In the genomic region with DNA sequence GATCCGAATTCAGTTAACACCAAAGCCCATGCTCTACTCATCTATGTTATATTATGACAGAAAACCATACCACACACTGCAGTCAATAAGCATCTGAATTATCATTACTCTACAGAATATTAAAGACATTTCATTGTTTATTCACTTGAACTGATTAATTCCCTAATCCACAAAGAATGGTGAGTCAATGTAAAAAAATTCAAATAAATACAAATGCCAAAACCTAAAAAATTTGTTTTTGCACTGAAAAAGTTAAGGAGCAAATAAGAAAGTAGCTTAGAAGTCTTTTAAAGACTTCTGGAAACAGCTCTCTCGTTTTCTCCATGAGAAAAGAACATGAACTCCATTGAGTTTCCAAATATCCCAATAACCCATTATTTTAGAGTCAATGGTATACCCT, we compare ENCODE assay signal across 20 cellular contexts. TPM values are rescaled to one million over a fixed set of nuclear protein-coding genes. Genes with fewer than 3 reads are reported as not detected.
A peak's percentile ranks its signal among the peaks of the same experiment; 100 is the strongest.
DNase-seq lines count a peak whose midpoint lies in the region; TF ChIP-seq lines count a peak whose summit lies in the region.
"Had no signal": no experiment of that assay in that cellular context is flagged by ENCODE, and none has a peak within 500 bp of the region (broad histone marks: within the 10 kb centered on the region; RNA-seq: fewer than 3 reads in every experiment).

No MANE protein-coding gene starts in this region.

- no peak for TF ChIP-seq POLR2A in thyroid gland (IDR thresholded peaks at IDR 0.05)

- CTCF ChIA-PET in SK-N-SH (lab: Yijun Ruan, JAX): interaction anchor here (0.8 to 1.6 kb wide), 2 partner anchors 12 to 280 kb away, joined by 3 to 5 read pairs; no protein-coding TSS in a partner anchor

- TF ChIP-seq CTCF in SK-N-SH (IDR thresholded peaks at IDR 0.05) (no peak), thyroid gland (IDR thresholded peaks at IDR 0.05) (no peak)

- no peaks in the 10 kb centered on the region for H3K9me2 ChIP-seq in SK-N-SH

- POLR2A ChIA-PET in SK-N-SH (lab: Yijun Ruan, JAX): no interaction called here

- TF ChIP-seq EP300 in SK-N-SH (IDR thresholded peaks at IDR 0.05; ENCODE audit: borderline replicate concordance in 1 of 2, low read depth in 1 of 2, low read length in 1 of 2): no peak

- peaks cover 24% of the 10 kb centered on the region for H3F3A ChIP-seq in SK-N-SH (replicated peaks; ENCODE audit: insufficient read depth)

- peaks cover 0 to 36% of the 10 kb centered on the region in 2 experiments for H3K36me3 ChIP-seq in SK-N-SH (replicated peaks in 1 of 2; ENCODE audit: control insufficient read depth in 1 of 2, insufficient read depth in 2 of 2, low read length in 1 of 2)
- H3K36me3 ChIP-seq in thyroid gland: no peaks in the 10 kb centered on the region
- H3K36me3 ChIP-seq: MG63 had no signal

- H3K4me1 ChIP-seq in SK-N-SH (ENCODE audit: control insufficient read depth in 1 of 2, insufficient read depth in 2 of 2, low read depth in 1 of 2, low read length in 1 of 2): peaks cover 3 to 32% of the 10 kb centered on the region in 2 experiments; a peak in 3 of 4 replicates
- peaks cover 56 to 70% of the 10 kb centered on the region in 2 donors for H3K4me1 ChIP-seq in thyroid gland

- H3K4me2 ChIP-seq in SK-N-SH: peak overlapping the region; percentile 13; the same call in 1 of the 2 replicates
- H3K4me2 ChIP-seq: PC-9 had no signal

- WGBS in SK-N-SH (ENCODE audit: low lambda C conversion rate): 69% methylated on average over 2 of the region's 2 CpGs
- WGBS in thyroid gland, 2 donors: 76 to 79% methylated on average over 2 of the region's 2 CpGs

- DNase-seq in EH (ENCODE audit: low read depth): peak; percentile 75
- no peak for DNase-seq in SK-N-SH
- DNase-seq in fibroblast of peridontal ligament (ENCODE audit: extremely low read depth): peak; percentile 54
- no peak for DNase-seq in thyroid gland
- DNase-seq in DMS53 (lab: John Stamatoyannopoulos, UW): no peak
- DNase-seq in activated effector memory CD4-positive, alpha-beta T cell treated with anti-CD3 and anti-CD28 coated beads, Interleukin-2, amount 50 U/mL, for 16 hours: no peak
- DNase-seq in stimulated activated CD4-positive, alpha-beta T cell treated with anti-CD3 and anti-CD28 coated beads, Interleukin-2, amount 100 ng/mL, for 48 hours: no peak
- DNase-seq: ACHN; Calu3; CD4-positive, alpha-beta T cell; GDM1; Karpas-422; MG63; NCI-H1105; NCI-H1694; NCI-H510A treated with DMSO at 0.1 percent for 48 hours; NCI-H82; PC-9 had no signal

- H3K27ac ChIP-seq in SK-N-SH (ENCODE audit: low read depth in 2 of 2, low read length in 1 of 2) (peak overlapping the region in 1 of 2 experiments; percentile 65; a peak in 2 of 4 replicates), thyroid gland (peak overlapping the region in 2 of 3 donors; percentile 80 to 95)
- H3K27ac ChIP-seq: PC-9, SJSA1 had no signal

- intact Hi-C loops in thyroid gland (cut with DNase I): no loop called here

- no peaks in the 10 kb centered on the region for H3K9me3 ChIP-seq in SK-N-SH
- no peaks in the 10 kb centered on the region for H3K9me3 ChIP-seq in thyroid gland
- H3K9me3 ChIP-seq: MG63, SJSA1 had no signal

- H2AFZ ChIP-seq in SK-N-SH (ENCODE audit: low read depth): no peak overlapping the region
- H2AFZ ChIP-seq: PC-9 had no signal

- H3K79me2 ChIP-seq in SK-N-SH (ENCODE audit: insufficient read depth): peaks cover 12% of the 10 kb centered on the region

- no peak overlapping the region for H3K9ac ChIP-seq in SK-N-SH

- no peaks in the 10 kb centered on the region for H4K20me1 ChIP-seq in SK-N-SH (ENCODE audit: insufficient read depth)

- H3K27me3 ChIP-seq in SK-N-SH (ENCODE audit: insufficient read depth) (no peaks in the 10 kb centered on the region), thyroid gland (no peaks in the 10 kb centered on the region)
- H3K27me3 ChIP-seq: MG63, SJSA1 had no signal

- TF ChIP-seq RAD21 in SK-N-SH (IDR thresholded peaks at IDR 0.05; ENCODE audit: low read length): no peak

- H3K4me3 ChIP-seq in SK-N-SH (ENCODE audit: low read depth in 2 of 2, low read length in 1 of 2): no peak overlapping the region
- H3K4me3 ChIP-seq in thyroid gland (replicated peaks in 1 of 3): no peak overlapping the region
- H3K4me3 ChIP-seq: GM12878, MG63, PC-9, SJSA1 had no signal

TF ChIP-seq in SK-N-SH, 30 proteins besides CTCF, POLR2A, EP300 and RAD21 (continues in another document):
- no peak for TF ChIP-seq ELF1 (IDR thresholded peaks at IDR 0.05)
- TF ChIP-seq, protein P1, sequence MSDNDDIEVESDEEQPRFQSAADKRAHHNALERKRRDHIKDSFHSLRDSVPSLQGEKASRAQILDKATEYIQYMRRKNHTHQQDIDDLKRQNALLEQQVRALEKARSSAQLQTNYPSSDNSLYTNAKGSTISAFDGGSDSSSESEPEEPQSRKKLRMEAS (IDR thresholded peaks at IDR 0.05; ENCODE audit: low read depth): no peak
- TF ChIP-seq, protein P2, sequence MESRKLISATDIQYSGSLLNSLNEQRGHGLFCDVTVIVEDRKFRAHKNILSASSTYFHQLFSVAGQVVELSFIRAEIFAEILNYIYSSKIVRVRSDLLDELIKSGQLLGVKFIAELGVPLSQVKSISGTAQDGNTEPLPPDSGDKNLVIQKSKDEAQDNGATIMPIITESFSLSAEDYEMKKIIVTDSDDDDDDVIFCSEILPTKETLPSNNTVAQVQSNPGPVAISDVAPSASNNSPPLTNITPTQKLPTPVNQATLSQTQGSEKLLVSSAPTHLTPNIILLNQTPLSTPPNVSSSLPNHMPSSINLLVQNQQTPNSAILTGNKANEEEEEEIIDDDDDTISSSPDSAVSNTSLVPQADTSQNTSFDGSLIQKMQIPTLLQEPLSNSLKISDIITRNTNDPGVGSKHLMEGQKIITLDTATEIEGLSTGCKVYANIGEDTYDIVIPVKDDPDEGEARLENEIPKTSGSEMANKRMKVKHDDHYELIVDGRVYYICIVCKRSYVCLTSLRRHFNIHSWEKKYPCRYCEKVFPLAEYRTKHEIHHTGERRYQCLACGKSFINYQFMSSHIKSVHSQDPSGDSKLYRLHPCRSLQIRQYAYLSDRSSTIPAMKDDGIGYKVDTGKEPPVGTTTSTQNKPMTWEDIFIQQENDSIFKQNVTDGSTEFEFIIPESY (IDR thresholded peaks at IDR 0.05; ENCODE audit: borderline replicate concordance, low read depth): no peak
- TF ChIP-seq POLR2AphosphoS5 (IDR thresholded peaks at IDR 0.05; ENCODE audit: low read depth, low read length): no peak
- no peak for TF ChIP-seq TAF1 (IDR thresholded peaks at IDR 0.05; ENCODE audit: borderline replicate concordance, low read depth, low read length)
- TF ChIP-seq NFIC (IDR thresholded peaks at IDR 0.05; ENCODE audit: borderline replicate concordance): peak; percentile 25; the same call in 1 of the 2 replicates
- no peak for TF ChIP-seq FOXJ3 (CRISPR knock-in tag; IDR thresholded peaks at IDR 0.05)
- TF ChIP-seq YY1 (IDR thresholded peaks at IDR 0.05; ENCODE audit: low read depth): no peak
- no peak for TF ChIP-seq RXRA (IDR thresholded peaks at IDR 0.05; ENCODE audit: borderline replicate concordance, low read depth)
- peak; percentile 30 for TF ChIP-seq JUND (IDR thresholded peaks at IDR 0.05)
- no peak for TF ChIP-seq SIN3A (IDR thresholded peaks at IDR 0.05; ENCODE audit: borderline replicate concordance, low read depth, low read length)
- no peak for TF ChIP-seq NRF1 (IDR thresholded peaks at IDR 0.05; ENCODE audit: low read depth, low read length)
- no peak for TF ChIP-seq TEAD4 (IDR thresholded peaks at IDR 0.05; ENCODE audit: borderline replicate concordance, insufficient read depth)
- TF ChIP-seq RFX5 (IDR thresholded peaks at IDR 0.05; ENCODE audit: low read length): no peak
- TF ChIP-seq, protein P3, sequence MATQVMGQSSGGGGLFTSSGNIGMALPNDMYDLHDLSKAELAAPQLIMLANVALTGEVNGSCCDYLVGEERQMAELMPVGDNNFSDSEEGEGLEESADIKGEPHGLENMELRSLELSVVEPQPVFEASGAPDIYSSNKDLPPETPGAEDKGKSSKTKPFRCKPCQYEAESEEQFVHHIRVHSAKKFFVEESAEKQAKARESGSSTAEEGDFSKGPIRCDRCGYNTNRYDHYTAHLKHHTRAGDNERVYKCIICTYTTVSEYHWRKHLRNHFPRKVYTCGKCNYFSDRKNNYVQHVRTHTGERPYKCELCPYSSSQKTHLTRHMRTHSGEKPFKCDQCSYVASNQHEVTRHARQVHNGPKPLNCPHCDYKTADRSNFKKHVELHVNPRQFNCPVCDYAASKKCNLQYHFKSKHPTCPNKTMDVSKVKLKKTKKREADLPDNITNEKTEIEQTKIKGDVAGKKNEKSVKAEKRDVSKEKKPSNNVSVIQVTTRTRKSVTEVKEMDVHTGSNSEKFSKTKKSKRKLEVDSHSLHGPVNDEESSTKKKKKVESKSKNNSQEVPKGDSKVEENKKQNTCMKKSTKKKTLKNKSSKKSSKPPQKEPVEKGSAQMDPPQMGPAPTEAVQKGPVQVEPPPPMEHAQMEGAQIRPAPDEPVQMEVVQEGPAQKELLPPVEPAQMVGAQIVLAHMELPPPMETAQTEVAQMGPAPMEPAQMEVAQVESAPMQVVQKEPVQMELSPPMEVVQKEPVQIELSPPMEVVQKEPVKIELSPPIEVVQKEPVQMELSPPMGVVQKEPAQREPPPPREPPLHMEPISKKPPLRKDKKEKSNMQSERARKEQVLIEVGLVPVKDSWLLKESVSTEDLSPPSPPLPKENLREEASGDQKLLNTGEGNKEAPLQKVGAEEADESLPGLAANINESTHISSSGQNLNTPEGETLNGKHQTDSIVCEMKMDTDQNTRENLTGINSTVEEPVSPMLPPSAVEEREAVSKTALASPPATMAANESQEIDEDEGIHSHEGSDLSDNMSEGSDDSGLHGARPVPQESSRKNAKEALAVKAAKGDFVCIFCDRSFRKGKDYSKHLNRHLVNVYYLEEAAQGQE (IDR thresholded peaks at IDR 0.05; ENCODE audit: low read depth, low read length): no peak
- no peak for TF ChIP-seq SMC3 (IDR thresholded peaks at IDR 0.05; ENCODE audit: low read depth, low read length)
- no peak for TF ChIP-seq FOXM1 (IDR thresholded peaks at IDR 0.05; ENCODE audit: low read depth)
- TF ChIP-seq, protein P4, sequence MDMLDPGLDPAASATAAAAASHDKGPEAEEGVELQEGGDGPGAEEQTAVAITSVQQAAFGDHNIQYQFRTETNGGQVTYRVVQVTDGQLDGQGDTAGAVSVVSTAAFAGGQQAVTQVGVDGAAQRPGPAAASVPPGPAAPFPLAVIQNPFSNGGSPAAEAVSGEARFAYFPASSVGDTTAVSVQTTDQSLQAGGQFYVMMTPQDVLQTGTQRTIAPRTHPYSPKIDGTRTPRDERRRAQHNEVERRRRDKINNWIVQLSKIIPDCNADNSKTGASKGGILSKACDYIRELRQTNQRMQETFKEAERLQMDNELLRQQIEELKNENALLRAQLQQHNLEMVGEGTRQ (IDR thresholded peaks at IDR 0.05; ENCODE audit: borderline replicate concordance, low read depth, low read length): no peak
- TF ChIP-seq GABPA (IDR thresholded peaks at IDR 0.05; ENCODE audit: low read depth): no peak
- TF ChIP-seq CHD2 (IDR thresholded peaks at IDR 0.05; ENCODE audit: low read length, partially characterized antibody): no peak

RNA-seq across cellular contexts. Expression of a gene that starts 13.6 kb away (rescaled TPM):
- 15.9 and 22.7 TPM in 2 replicates for polyA plus RNA-seq in SK-N-SH (2012; rRNA removed)
- polyA plus RNA-seq in SK-N-SH (2012; cell fraction: cytosol; rRNA removed): 19.8 and 21.6 TPM in 2 replicates
- 36.1 and 46.6 TPM in 2 replicates for polyA plus RNA-seq in SK-N-SH (2012; cell fraction: nucleus; rRNA removed)
- 100 to 1,000 TPM; 115 to 207 (median 130) TPM for total RNA-seq in thyroid gland
- total RNA-seq: Calu3 had no signal

Comparison
In these comparisons a context has a peak if more than half of its experiments do, and no peak if none do; other contexts are left out.
1. DNase-seq: peak in EH (single experiment) and fibroblast of peridontal ligament (single experiment); none in SK-N-SH (single experiment), thyroid gland (0 of 2), DMS53 (single experiment), activated effector memory CD4-positive, alpha-beta T cell treated with anti-CD3 and anti-CD28 coated beads, Interleukin-2, amount 50 U/mL, for 16 hours (single experiment) and stimulated activated CD4-positive, alpha-beta T cell treated with anti-CD3 and anti-CD28 coated beads, Interleukin-2, amount 100 ng/mL, for 48 hours (0 of 2).